14 cellular contexts compared by ENCODE assay signal in genomic region chr3:189839576-189839975, GRCh38.
DNase-seq lines count a peak whose midpoint lies in the region; ATAC-seq and TF ChIP-seq lines count a peak whose summit lies in the region.
"Had no signal": no experiment of that assay in that cellular context is flagged by ENCODE, and none has a peak within 500 bp of the region (broad histone marks: within the 10 kb centered on the region; RNA-seq: fewer than 3 reads in every experiment).

No MANE protein-coding gene starts in this region.

- no peaks in the 10 kb centered on the region for H3K4me1 Mint-ChIP-seq in T-cell

- DNase-seq in NCI-H82 (lab: John Stamatoyannopoulos, UW) (peak; percentile 53), NCI-H82 treated with DMSO at 0.1 percent for 48 hours (lab: John Stamatoyannopoulos, UW; ENCODE audit: unreplicated experiment) (no peak), RWPE1 (ENCODE audit: low spot score) (peak; percentile 34), fibroblast of villous mesenchyme (ENCODE audit: low read depth) (peak; percentile 50), stromal cell of bone marrow (ENCODE audit: low read depth) (peak; percentile 80), T-cell (no peak), UCSD-AML1 (lab: John Stamatoyannopoulos, UW; ENCODE audit: unreplicated experiment) (no peak)
- DNase-seq: activated naive CD8-positive, alpha-beta T cell treated with anti-CD3 and anti-CD28 coated beads for 36 hours; NCI-H526 treated with DMSO at 0.1 percent for 48 hours; ovary; T-helper 17 cell; thyroid gland had no signal

- peak overlapping the region; percentile 44; the same call in 1 of the 2 replicates for H3K27ac ChIP-seq in RWPE1
- H3K27ac ChIP-seq: 22Rv1, ovary, thyroid gland had no signal

- H3K9me3 Mint-ChIP-seq in T-cell = no peaks in the 10 kb centered on the region
- H3K9me3 Mint-ChIP-seq: activated naive CD8-positive, alpha-beta T cell treated with anti-CD3 and anti-CD28 coated beads for 36 hours had no signal

- no peak overlapping the region for H3K4me3 Mint-ChIP-seq in T-cell
- H3K4me3 Mint-ChIP-seq: activated naive CD8-positive, alpha-beta T cell treated with anti-CD3 and anti-CD28 coated beads for 36 hours; T-helper 17 cell had no signal

- CTCF ChIA-PET in RWPE1 (lab: Yijun Ruan, JAX) (interaction anchor here (0.6 to 0.7 kb wide), 2 partner anchors 345 to 876 kb away, joined by 3 to 4 read pairs; no protein-coding TSS in a partner anchor), T-cell (lab: Charles Lee) (no interaction called here)

- no peaks in the 10 kb centered on the region for H3K36me3 Mint-ChIP-seq in T-cell
- H3K36me3 Mint-ChIP-seq: activated naive CD8-positive, alpha-beta T cell treated with anti-CD3 and anti-CD28 coated beads for 36 hours had no signal

- H3K27ac Mint-ChIP-seq in T-cell = no peak overlapping the region
- H3K27ac Mint-ChIP-seq: activated naive CD8-positive, alpha-beta T cell treated with anti-CD3 and anti-CD28 coated beads for 36 hours; T-helper 17 cell had no signal

- no peaks in the 10 kb centered on the region for H3K27me3 Mint-ChIP-seq in T-cell
- H3K27me3 Mint-ChIP-seq: activated naive CD8-positive, alpha-beta T cell treated with anti-CD3 and anti-CD28 coated beads for 36 hours had no signal

- ATAC-seq in T-cell (replicated peaks in 1 of 4) = no peak
- no peak for ATAC-seq in HG03469 (IDR thresholded peaks at IDR 0.05; ENCODE audit: unreplicated experiment)
- ATAC-seq: T-helper 17 cell had no signal

- TF ChIP-seq CTCF in RWPE1 (conservative IDR thresholded peaks at IDR 0.05; ENCODE audit: low read depth) = no peak
- TF ChIP-seq CTCF in fibroblast of villous mesenchyme (IDR thresholded peaks at IDR 0.05; ENCODE audit: insufficient read depth, low read depth, low read length) = no peak

- POLR2A ChIA-PET in RWPE1 (lab: Yijun Ruan, JAX; ENCODE audit: low non-redundant PET) (no interaction called here), T-cell (lab: Charles Lee) (no interaction called here)

- no peak overlapping the region for H3K4me3 ChIP-seq in fibroblast of villous mesenchyme (ENCODE audit: low read depth, low read length)
- H3K4me3 ChIP-seq: ovary, thyroid gland had no signal

Comparison
In these comparisons a context has a peak if more than half of its experiments do, and no peak if none do; other contexts are left out.
1. DNase-seq: peak in NCI-H82 (single experiment), RWPE1 (single experiment), fibroblast of villous mesenchyme (single experiment) and stromal cell of bone marrow (single experiment); none in NCI-H82 treated with DMSO at 0.1 percent for 48 hours (single experiment), T-cell (0 of 34) and UCSD-AML1 (single experiment).